ENCODE assay signal across 8 cellular contexts in genomic region chr2:88919087-88919738, GRCh38.
DNase-seq lines count a peak whose midpoint lies in the region; ATAC-seq and TF ChIP-seq lines count a peak whose summit lies in the region.

No MANE protein-coding gene starts in this region.

- H3K27me3 ChIP-seq in tibial artery, result no peaks in the 10 kb centered on the region

- H3K4me1 Mint-ChIP-seq in activated naive CD4-positive, alpha-beta T cell treated with anti-CD3 and anti-CD28 coated beads for 36 hours (ENCODE audit: low read depth), result no peaks in the 10 kb centered on the region
- H3K4me1 Mint-ChIP-seq in activated naive CD4-positive, alpha-beta T cell treated with anti-CD3 and anti-CD28 coated beads, Interleukin-2, amount 10 ng/mL, durations not matched to agents 7 days and 5 days, result no peaks in the 10 kb centered on the region

- no peak for ATAC-seq in GM21786 (IDR thresholded peaks at IDR 0.05; ENCODE audit: unreplicated experiment)
- no peak for ATAC-seq in GM18870 (IDR thresholded peaks at IDR 0.05; ENCODE audit: unreplicated experiment)
- ATAC-seq in HG03159 (IDR thresholded peaks at IDR 0.05; ENCODE audit: unreplicated experiment), result no peak

- no peak overlapping the region for H3K27ac Mint-ChIP-seq in activated naive CD4-positive, alpha-beta T cell treated with anti-CD3 and anti-CD28 coated beads for 36 hours
- H3K27ac Mint-ChIP-seq in activated naive CD4-positive, alpha-beta T cell treated with anti-CD3 and anti-CD28 coated beads, Interleukin-2, amount 10 ng/mL, durations not matched to agents 7 days and 5 days, result no peak overlapping the region

- H3K36me3 ChIP-seq in tibial artery, result no peaks in the 10 kb centered on the region

- H3K9me3 ChIP-seq in tibial artery, result no peaks in the 10 kb centered on the region

- intact Hi-C loops in activated naive CD4-positive, alpha-beta T cell treated with anti-CD3 and anti-CD28 coated beads for 36 hours (cut with micrococcal nuclease), result loop anchor here (1.0 to 2.0 kb wide), 3 partner anchors 39 to 179 kb away; no protein-coding TSS in a partner anchor
- intact Hi-C loops in tibial artery (cut with DNase I; ENCODE audit: low total_unique reads), result no loop called here

- DNase-seq in activated naive CD4-positive, alpha-beta T cell treated with anti-CD3 and anti-CD28 coated beads for 36 hours, result peak; percentile 23
- no peak for DNase-seq in activated naive CD4-positive, alpha-beta T cell treated with anti-CD3 and anti-CD28 coated beads, Interleukin-2, amount 10 ng/mL, durations not matched to agents 7 days and 5 days
- DNase-seq in NCI-H69 (lab: John Stamatoyannopoulos, UW), result peak; percentile 55
- DNase-seq in fibroblast of gingiva (ENCODE audit: low read depth), result peak; percentile 6
- no peak for DNase-seq in tibial artery

- TF ChIP-seq CTCF in tibial artery (IDR thresholded peaks at IDR 0.05), result peak; percentile 11 to 25

- H3K27me3 Mint-ChIP-seq in activated naive CD4-positive, alpha-beta T cell treated with anti-CD3 and anti-CD28 coated beads for 36 hours (ENCODE audit: low read depth), result peaks cover 7% of the 10 kb centered on the region
- H3K27me3 Mint-ChIP-seq in activated naive CD4-positive, alpha-beta T cell treated with anti-CD3 and anti-CD28 coated beads, Interleukin-2, amount 10 ng/mL, durations not matched to agents 7 days and 5 days, result peaks cover 14% of the 10 kb centered on the region

- no peaks in the 10 kb centered on the region for H3K4me1 ChIP-seq in tibial artery

- H3K4me3 Mint-ChIP-seq in activated naive CD4-positive, alpha-beta T cell treated with anti-CD3 and anti-CD28 coated beads for 36 hours, result no peak overlapping the region
- no peak overlapping the region for H3K4me3 Mint-ChIP-seq in activated naive CD4-positive, alpha-beta T cell treated with anti-CD3 and anti-CD28 coated beads, Interleukin-2, amount 10 ng/mL, durations not matched to agents 7 days and 5 days

- no peak overlapping the region for H3K4me3 ChIP-seq in tibial artery

- no peak overlapping the region for H3K27ac ChIP-seq in tibial artery

- no peaks in the 10 kb centered on the region for H3K36me3 Mint-ChIP-seq in activated naive CD4-positive, alpha-beta T cell treated with anti-CD3 and anti-CD28 coated beads for 36 hours (ENCODE audit: low read depth)
- H3K36me3 Mint-ChIP-seq in activated naive CD4-positive, alpha-beta T cell treated with anti-CD3 and anti-CD28 coated beads, Interleukin-2, amount 10 ng/mL, durations not matched to agents 7 days and 5 days, result no peaks in the 10 kb centered on the region

- H3K9me3 Mint-ChIP-seq in activated naive CD4-positive, alpha-beta T cell treated with anti-CD3 and anti-CD28 coated beads for 36 hours, result no peaks in the 10 kb centered on the region
- no peaks in the 10 kb centered on the region for H3K9me3 Mint-ChIP-seq in activated naive CD4-positive, alpha-beta T cell treated with anti-CD3 and anti-CD28 coated beads, Interleukin-2, amount 10 ng/mL, durations not matched to agents 7 days and 5 days

- CTCF ChIA-PET in activated naive CD4-positive, alpha-beta T cell treated with anti-CD3 and anti-CD28 coated beads for 36 hours (lab: Charles Lee), result interaction anchor here (0.7 to 3.1 kb wide), 6 partner anchors 26 to 224 kb away, joined by 3 to 17 read pairs (median 4); no protein-coding TSS in a partner anchor
- CTCF ChIA-PET in activated naive CD4-positive, alpha-beta T cell treated with anti-CD3 and anti-CD28 coated beads, Interleukin-2, amount 10 ng/mL, durations not matched to agents 7 days and 5 days (lab: Charles Lee), result interaction anchor here (0.6 to 1.8 kb wide), 7 partner anchors 9 to 180 kb away, joined by 3 to 6 read pairs (median 4); no protein-coding TSS in a partner anchor

Comparison
In these comparisons a context has a peak if more than half of its experiments do, and no peak if none do; other contexts are left out.
1. DNase-seq: peak in activated naive CD4-positive, alpha-beta T cell treated with anti-CD3 and anti-CD28 coated beads for 36 hours (single experiment), NCI-H69 (single experiment) and fibroblast of gingiva (single experiment); none in activated naive CD4-positive, alpha-beta T cell treated with anti-CD3 and anti-CD28 coated beads, Interleukin-2, amount 10 ng/mL, durations not matched to agents 7 days and 5 days (single experiment) and tibial artery (0 of 2).